Comparison of ENCODE assay signal across 29 cellular contexts in genomic region chr11:3700410-3700809, GRCh38. TPM values are rescaled to one million over a fixed set of nuclear protein-coding genes. Genes with fewer than 3 reads are reported as not detected.
"Had no signal": no experiment of that assay in that cellular context is flagged by ENCODE, and none has a peak within 500 bp of the region (broad histone marks: within the 10 kb centered on the region; RNA-seq: fewer than 3 reads in every experiment).

No MANE protein-coding gene starts in this region.

- H3K27ac Mint-ChIP-seq: activated CD8-positive, alpha-beta memory T cell treated with anti-CD3 and anti-CD28 coated beads, Interleukin-2, amount 10 ng/mL, durations not matched to agents 7 days and 5 days; activated CD8-positive, alpha-beta T cell treated with anti-CD3 and anti-CD28 coated beads, Interleukin-2, amount 10 ng/mL, durations not matched to agents 7 days and 5 days; activated naive CD8-positive, alpha-beta T cell treated with anti-CD3 and anti-CD28 coated beads, Interleukin-2, amount 10 ng/mL, durations not matched to agents 7 days and 5 days; dendritic cell treated with granulocyte-macrophage colony-stimulating factor and Interleukin-4, amounts not matched to agents 40 ng/mL and 50 ng/mL, for 4 days; endodermal cell; natural killer cell treated with Interleukin-12 subunit alpha and Interleukin-12 subunit beta and Interleukin-15 and Interleukin-18, amount 100 ng/mL, for 72 hours had no signal

- H3K9me3 ChIP-seq: heart right ventricle, left ventricle myocardium inferior, mucosa of descending colon, right lobe of liver, testis, transverse colon had no signal

- H3K27me3 ChIP-seq: foreskin keratinocyte, heart right ventricle, right lobe of liver, testis, transverse colon had no signal

- ATAC-seq: activated CD8-positive, alpha-beta memory T cell treated with anti-CD3 and anti-CD28 coated beads, Interleukin-2, amount 10 ng/mL, durations not matched to agents 7 days and 5 days; activated CD8-positive, alpha-beta T cell treated with anti-CD3 and anti-CD28 coated beads, Interleukin-2, amount 10 ng/mL, durations not matched to agents 7 days and 5 days; esophagus mucosa; foreskin keratinocyte; heart right ventricle; mucosa of descending colon; natural killer cell treated with Interleukin-12 subunit alpha and Interleukin-12 subunit beta and Interleukin-15 and Interleukin-18, amount 100 ng/mL, for 72 hours; right lobe of liver; stimulated activated naive CD8-positive, alpha-beta T cell treated with anti-CD3 and anti-CD28 coated beads, Interleukin-15, Interleukin-2, amounts not matched to agents 100 U/mL and 50 U/mL, for 24 hours had no signal

- H3K9me3 Mint-ChIP-seq: activated naive CD8-positive, alpha-beta T cell treated with anti-CD3 and anti-CD28 coated beads, Interleukin-2, amount 10 ng/mL, durations not matched to agents 7 days and 5 days; dendritic cell treated with granulocyte-macrophage colony-stimulating factor and Interleukin-4, amounts not matched to agents 40 ng/mL and 50 ng/mL, for 4 days; endodermal cell; natural killer cell treated with Interleukin-12 subunit alpha and Interleukin-12 subunit beta and Interleukin-15 and Interleukin-18, amount 100 ng/mL, for 72 hours had no signal

- H3K27me3 Mint-ChIP-seq: activated CD8-positive, alpha-beta memory T cell treated with anti-CD3 and anti-CD28 coated beads, Interleukin-2, amount 10 ng/mL, durations not matched to agents 7 days and 5 days; activated naive CD8-positive, alpha-beta T cell treated with anti-CD3 and anti-CD28 coated beads, Interleukin-2, amount 10 ng/mL, durations not matched to agents 7 days and 5 days; dendritic cell treated with granulocyte-macrophage colony-stimulating factor and Interleukin-4, amounts not matched to agents 40 ng/mL and 50 ng/mL, for 4 days; natural killer cell treated with Interleukin-12 subunit alpha and Interleukin-12 subunit beta and Interleukin-15 and Interleukin-18, amount 100 ng/mL, for 72 hours had no signal

- H3K4me1 Mint-ChIP-seq: endodermal cell had no signal

- DNase-seq: activated CD4-positive, alpha-beta T cell treated with anti-CD3 and anti-CD28 coated beads for 1 hour; activated CD8-positive, alpha-beta memory T cell treated with anti-CD3 and anti-CD28 coated beads, Interleukin-2, amount 10 ng/mL, durations not matched to agents 7 days and 5 days; activated CD8-positive, alpha-beta T cell treated with anti-CD3 and anti-CD28 coated beads, Interleukin-2, amount 10 ng/mL, durations not matched to agents 7 days and 5 days; activated gamma-delta T cell; activated naive CD8-positive, alpha-beta T cell treated with anti-CD3 and anti-CD28 coated beads, Interleukin-2, amount 10 ng/mL, durations not matched to agents 7 days and 5 days; caudate nucleus; endodermal cell; foreskin keratinocyte; heart right ventricle; left ventricle myocardium inferior; mucosa of descending colon; right lobe of liver; stimulated activated CD4-positive, alpha-beta T cell treated with anti-CD3 and anti-CD28 coated beads, Interleukin-12 subunit alpha, Interleukin-12 subunit beta, amount 100 ng/mL, for 4 hours; stimulated activated CD4-positive, alpha-beta T cell treated with anti-CD3 and anti-CD28 coated beads, Interleukin-4, amount 100 ng/mL, for 1 hour; stimulated activated naive CD8-positive, alpha-beta T cell treated with anti-CD3 and anti-CD28 coated beads, Interleukin-15, Interleukin-2, amounts not matched to agents 100 U/mL and 50 U/mL, for 24 hours; T-helper 9 cell; testis; transverse colon had no signal

- H3K27ac ChIP-seq: foreskin keratinocyte, left ventricle myocardium inferior, right lobe of liver, skin epidermis, testis, transverse colon had no signal

- H3K4me3 Mint-ChIP-seq: activated CD8-positive, alpha-beta memory T cell treated with anti-CD3 and anti-CD28 coated beads, Interleukin-2, amount 10 ng/mL, durations not matched to agents 7 days and 5 days; activated CD8-positive, alpha-beta T cell treated with anti-CD3 and anti-CD28 coated beads, Interleukin-2, amount 10 ng/mL, durations not matched to agents 7 days and 5 days; activated naive CD8-positive, alpha-beta T cell treated with anti-CD3 and anti-CD28 coated beads, Interleukin-2, amount 10 ng/mL, durations not matched to agents 7 days and 5 days; dendritic cell treated with granulocyte-macrophage colony-stimulating factor and Interleukin-4, amounts not matched to agents 40 ng/mL and 50 ng/mL, for 4 days; endodermal cell; natural killer cell treated with Interleukin-12 subunit alpha and Interleukin-12 subunit beta and Interleukin-15 and Interleukin-18, amount 100 ng/mL, for 72 hours had no signal

RNA-seq across cellular contexts. Expression of gene ART1, which starts 55.5 kb away (rescaled TPM):
- total RNA-seq: activated CD8-positive, alpha-beta memory T cell treated with anti-CD3 and anti-CD28 coated beads, Interleukin-2, amount 10 ng/mL, durations not matched to agents 7 days and 5 days; activated CD8-positive, alpha-beta T cell treated with anti-CD3 and anti-CD28 coated beads, Interleukin-2, amount 10 ng/mL, durations not matched to agents 7 days and 5 days; activated naive CD8-positive, alpha-beta T cell treated with anti-CD3 and anti-CD28 coated beads, Interleukin-2, amount 10 ng/mL, durations not matched to agents 7 days and 5 days; astrocyte; endodermal cell; esophagus mucosa; foreskin keratinocyte; glomerular endothelial cell; mesenteric fat pad; natural killer cell treated with Interleukin-12 subunit alpha and Interleukin-12 subunit beta and Interleukin-15 and Interleukin-18, amount 100 ng/mL, for 72 hours; osteoblast; renal cortical epithelial cell; right lobe of liver; T-helper 1 cell treated with Interleukin-12 subunit alpha and Interleukin-12 subunit beta and Interleukin-4 antibody, amounts not matched to agents 30 ng/mL and 1 ng/mL, for 36 hours had no signal

RNA-seq across cellular contexts. Expression of gene ART5, which starts 58.6 kb away (rescaled TPM):
- total RNA-seq: activated CD8-positive, alpha-beta memory T cell treated with anti-CD3 and anti-CD28 coated beads, Interleukin-2, amount 10 ng/mL, durations not matched to agents 7 days and 5 days; activated CD8-positive, alpha-beta T cell treated with anti-CD3 and anti-CD28 coated beads, Interleukin-2, amount 10 ng/mL, durations not matched to agents 7 days and 5 days; activated naive CD8-positive, alpha-beta T cell treated with anti-CD3 and anti-CD28 coated beads, Interleukin-2, amount 10 ng/mL, durations not matched to agents 7 days and 5 days; esophagus mucosa; mesenteric fat pad; mucosa of descending colon; natural killer cell treated with Interleukin-12 subunit alpha and Interleukin-12 subunit beta and Interleukin-15 and Interleukin-18, amount 100 ng/mL, for 72 hours; posterior vena cava; renal cortical epithelial cell; T-helper 1 cell treated with Interleukin-12 subunit alpha and Interleukin-12 subunit beta and Interleukin-4 antibody, amounts not matched to agents 30 ng/mL and 1 ng/mL, for 36 hours had no signal
